ENCODE assay signal across 2 cellular contexts in the genomic region with DNA sequence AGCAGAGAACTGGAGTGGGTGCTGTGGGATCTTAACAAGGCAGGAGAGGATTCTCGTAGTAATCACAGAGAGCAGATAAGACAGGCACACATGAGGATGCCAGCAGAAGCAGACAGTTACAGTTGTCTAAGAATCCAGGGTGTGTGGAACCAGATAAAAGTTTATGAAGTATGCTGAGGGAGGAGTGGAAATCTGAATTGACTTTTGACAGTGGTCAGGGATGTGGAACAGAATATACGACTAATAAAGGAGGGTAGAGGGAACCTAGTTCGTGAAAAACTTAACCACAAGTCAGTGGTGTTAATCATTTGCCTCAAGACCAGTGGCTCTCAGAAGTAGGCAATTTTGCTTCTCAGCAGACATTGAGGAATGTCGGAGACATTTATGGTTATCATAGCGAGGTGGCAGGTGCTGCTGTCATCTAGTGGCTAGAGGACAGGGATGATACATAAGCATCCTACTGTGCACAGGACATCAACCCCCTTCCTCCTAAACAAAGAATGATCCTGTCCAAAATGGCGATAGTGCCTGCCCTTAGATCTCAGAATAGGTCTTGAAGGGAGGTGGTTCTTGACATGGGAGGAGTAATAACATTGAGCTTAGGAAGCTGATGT.
TF ChIP-seq lines count a peak whose summit lies in the region.

No MANE protein-coding gene starts in this region.

TF ChIP-seq in HepG2, 621 proteins besides CTCF, POLR2A, EP300 and RAD21:
- TF ChIP-seq RBM22 (optimal IDR thresholded peaks at IDR 0.05; ENCODE audit: low read length) (peak; percentile 17), THAP11 (CRISPR knock-in tag; IDR thresholded peaks at IDR 0.05) (no peak), ZNF354B (CRISPR knock-in tag; IDR thresholded peaks at IDR 0.05) (no peak), BCL6 (CRISPR knock-in tag; IDR thresholded peaks at IDR 0.05) (0 out of 2 replicates have a peak, but pooled peaks have one; percentile 14)
- TF ChIP-seq, protein P1, sequence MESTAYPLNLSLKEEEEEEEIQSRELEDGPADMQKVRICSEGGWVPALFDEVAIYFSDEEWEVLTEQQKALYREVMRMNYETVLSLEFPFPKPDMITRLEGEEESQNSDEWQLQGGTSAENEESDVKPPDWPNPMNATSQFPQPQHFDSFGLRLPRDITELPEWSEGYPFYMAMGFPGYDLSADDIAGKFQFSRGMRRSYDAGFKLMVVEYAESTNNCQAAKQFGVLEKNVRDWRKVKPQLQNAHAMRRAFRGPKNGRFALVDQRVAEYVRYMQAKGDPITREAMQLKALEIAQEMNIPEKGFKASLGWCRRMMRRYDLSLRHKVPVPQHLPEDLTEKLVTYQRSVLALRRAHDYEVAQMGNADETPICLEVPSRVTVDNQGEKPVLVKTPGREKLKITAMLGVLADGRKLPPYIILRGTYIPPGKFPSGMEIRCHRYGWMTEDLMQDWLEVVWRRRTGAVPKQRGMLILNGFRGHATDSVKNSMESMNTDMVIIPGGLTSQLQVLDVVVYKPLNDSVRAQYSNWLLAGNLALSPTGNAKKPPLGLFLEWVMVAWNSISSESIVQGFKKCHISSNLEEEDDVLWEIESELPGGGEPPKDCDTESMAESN (CRISPR knock-in tag; conservative IDR thresholded peaks at IDR 0.05) = 0 out of 2 replicates have a peak, but pooled peaks have one; percentile 35

TF ChIP-seq in H1, 55 proteins besides CTCF, POLR2A, EP300 and RAD21:
- TF ChIP-seq SIRT6 (IDR thresholded peaks at IDR 0.05; ENCODE audit: low read length) (no peak), POLR2AphosphoS5 (IDR thresholded peaks at IDR 0.05; ENCODE audit: low read depth, low read length) (no peak), TBP (IDR thresholded peaks at IDR 0.05; ENCODE audit: low read depth, low read length) (no peak), SIX5 (IDR thresholded peaks at IDR 0.05; ENCODE audit: low read depth, low read length) (no peak), FOSL1 (IDR thresholded peaks at IDR 0.05; ENCODE audit: insufficient read depth, low read depth, low read length) (no peak), BCL11A (IDR thresholded peaks at IDR 0.05; ENCODE audit: low read depth in 2 of 2, low read length in 2 of 2) (no peak)
- TF ChIP-seq, protein P2, sequence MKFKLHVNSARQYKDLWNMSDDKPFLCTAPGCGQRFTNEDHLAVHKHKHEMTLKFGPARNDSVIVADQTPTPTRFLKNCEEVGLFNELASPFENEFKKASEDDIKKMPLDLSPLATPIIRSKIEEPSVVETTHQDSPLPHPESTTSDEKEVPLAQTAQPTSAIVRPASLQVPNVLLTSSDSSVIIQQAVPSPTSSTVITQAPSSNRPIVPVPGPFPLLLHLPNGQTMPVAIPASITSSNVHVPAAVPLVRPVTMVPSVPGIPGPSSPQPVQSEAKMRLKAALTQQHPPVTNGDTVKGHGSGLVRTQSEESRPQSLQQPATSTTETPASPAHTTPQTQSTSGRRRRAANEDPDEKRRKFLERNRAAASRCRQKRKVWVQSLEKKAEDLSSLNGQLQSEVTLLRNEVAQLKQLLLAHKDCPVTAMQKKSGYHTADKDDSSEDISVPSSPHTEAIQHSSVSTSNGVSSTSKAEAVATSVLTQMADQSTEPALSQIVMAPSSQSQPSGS (IDR thresholded peaks at IDR 0.05; ENCODE audit: low read length) = no peak
